1 cellular context compared by ENCODE assay signal in genomic region chr1:171781167-171781875, GRCh38.
TF ChIP-seq lines count a peak whose summit lies in the region.

Gene METTL13, plus strand, starts transcription at chr1:171781660. Its CDS starts 308 bp downstream, at chr1:171781968.

TF ChIP-seq in K562, 482 proteins besides CTCF, POLR2A, EP300 and RAD21 (continued from another document and continues in another):
- TF ChIP-seq ESRRA (IDR thresholded peaks at IDR 0.05; ENCODE audit: borderline replicate concordance, low read depth): peak; percentile 89
- no peak for TF ChIP-seq CBFA2T2 (conservative IDR thresholded peaks at IDR 0.05)
- no peak for TF ChIP-seq FOXA1 (IDR thresholded peaks at IDR 0.05; ENCODE audit: borderline replicate concordance)
- TF ChIP-seq ZNF174 (CRISPR knock-in tag; IDR thresholded peaks at IDR 0.05): no peak
- TF ChIP-seq CHD2 (IDR thresholded peaks at IDR 0.05; ENCODE audit: low read depth, low read length): peak; percentile 82
- TF ChIP-seq GMEB1 (CRISPR knock-in tag; IDR thresholded peaks at IDR 0.05): peak; percentile 72
- no peak for TF ChIP-seq KDM4B (IDR thresholded peaks at IDR 0.05; ENCODE audit: borderline replicate concordance in 2 of 2, low read depth in 1 of 2)
- no peak for TF ChIP-seq ZKSCAN3 (CRISPR knock-in tag; IDR thresholded peaks at IDR 0.05)
- TF ChIP-seq ZNF143 (CRISPR knock-in tag; IDR thresholded peaks at IDR 0.05): no peak
- peak; percentile 92 for TF ChIP-seq LCOR (CRISPR knock-in tag; IDR thresholded peaks at IDR 0.05)
- TF ChIP-seq SIRT6 (IDR thresholded peaks at IDR 0.05; ENCODE audit: low read depth, low read length): no peak
- no peak for TF ChIP-seq COPS2 (conservative IDR thresholded peaks at IDR 0.05)
- no peak; the same call in 1 of the 2 replicates for TF ChIP-seq ZNF644 (tag; IDR thresholded peaks at IDR 0.05; ENCODE audit: low read depth)
- TF ChIP-seq HDAC8 (tag; IDR thresholded peaks at IDR 0.05): no peak
- no peak for TF ChIP-seq SRSF9 (IDR thresholded peaks at IDR 0.05; ENCODE audit: borderline replicate concordance, low read depth, low read length)
- TF ChIP-seq PRMT5 (CRISPR knock-in tag; IDR thresholded peaks at IDR 0.05): no peak
- TF ChIP-seq ZNF134 (CRISPR knock-in tag; conservative IDR thresholded peaks at IDR 0.05): 0 out of 2 replicates have a peak, but pooled peaks have one; percentile 27
- TF ChIP-seq PCBP1 (IDR thresholded peaks at IDR 0.05; ENCODE audit: low read depth, low read length, poor library complexity, severe bottlenecking): no peak
- no peak for TF ChIP-seq RBM15 (IDR thresholded peaks at IDR 0.05; ENCODE audit: insufficient read depth, low read length)
- TF ChIP-seq ZBTB2 (IDR thresholded peaks at IDR 0.05): no peak
- TF ChIP-seq TFAP4 (CRISPR knock-in tag; IDR thresholded peaks at IDR 0.05; ENCODE audit: borderline replicate concordance): peak; percentile 91
- TF ChIP-seq NFIX (CRISPR knock-in tag; IDR thresholded peaks at IDR 0.05; ENCODE audit: low read depth): no peak
- no peak; the same call in 1 of the 2 replicates for TF ChIP-seq TARDBP (IDR thresholded peaks at IDR 0.05)
- TF ChIP-seq TGIF2 (CRISPR knock-in tag; IDR thresholded peaks at IDR 0.05): no peak
- no peak for TF ChIP-seq HNRNPL (IDR thresholded peaks at IDR 0.05; ENCODE audit: low read depth, low read length)
- peak; percentile 92 for TF ChIP-seq GATA2 (CRISPR knock-in tag; IDR thresholded peaks at IDR 0.05)
- TF ChIP-seq ZNF23 (CRISPR knock-in tag; IDR thresholded peaks at IDR 0.05): no peak
- TF ChIP-seq NUFIP1 (IDR thresholded peaks at IDR 0.05; ENCODE audit: partially characterized antibody): no peak
- TF ChIP-seq THRA (IDR thresholded peaks at IDR 0.05): no peak
- no peak for TF ChIP-seq RERE (CRISPR knock-in tag; IDR thresholded peaks at IDR 0.05; ENCODE audit: borderline replicate concordance)
- TF ChIP-seq ZNF699 (CRISPR knock-in tag; IDR thresholded peaks at IDR 0.05; ENCODE audit: insufficient replicate concordance): no peak
- no peak for TF ChIP-seq CBX3 (IDR thresholded peaks at IDR 0.05; ENCODE audit: borderline replicate concordance in 1 of 2, low read length in 2 of 2)
- TF ChIP-seq MCM5 (IDR thresholded peaks at IDR 0.05; ENCODE audit: low read depth): no peak
- TF ChIP-seq ETV6 (IDR thresholded peaks at IDR 0.05; ENCODE audit: borderline replicate concordance in 1 of 2, low read depth in 2 of 2, low read length in 1 of 2): no peak
- TF ChIP-seq ETV6 (CRISPR knock-in tag; IDR thresholded peaks at IDR 0.05; ENCODE audit: borderline replicate concordance): no peak
- TF ChIP-seq PKNOX1 (IDR thresholded peaks at IDR 0.05): peak; percentile 82
- no peak for TF ChIP-seq SMAD2 (IDR thresholded peaks at IDR 0.05; ENCODE audit: low read depth, low read length)
- peak; percentile 59 to 67; a peak in 2 of 4 replicates for TF ChIP-seq SIN3A (IDR thresholded peaks at IDR 0.05; ENCODE audit: borderline replicate concordance in 2 of 2, control insufficient read depth in 1 of 2, low read depth in 2 of 2, low read length in 2 of 2)
- TF ChIP-seq MBD1 (CRISPR knock-in tag; IDR thresholded peaks at IDR 0.05): no peak
- TF ChIP-seq DNMT1 (IDR thresholded peaks at IDR 0.05): no peak
- no peak for TF ChIP-seq NFXL1 (CRISPR knock-in tag; IDR thresholded peaks at IDR 0.05)
- no peak for TF ChIP-seq PTBP1 (IDR thresholded peaks at IDR 0.05; ENCODE audit: low read depth, low read length)
- TF ChIP-seq DMBX1 (CRISPR knock-in tag; IDR thresholded peaks at IDR 0.05; ENCODE audit: borderline replicate concordance): no peak
- TF ChIP-seq POLR2G (IDR thresholded peaks at IDR 0.05; ENCODE audit: low read depth, low read length): peak; percentile 85
- TF ChIP-seq FOXA3 (CRISPR knock-in tag; conservative IDR thresholded peaks at IDR 0.05 in 1 of 2, IDR thresholded peaks at IDR 0.05 in 1 of 2): peak in 1 of 2 experiments; percentile 34; a peak in 1 of 4 replicates
- TF ChIP-seq SRF (CRISPR knock-in tag; IDR thresholded peaks at IDR 0.05): no peak; a peak in 2 of 4 replicates
- no peak; the same call in 1 of the 2 replicates for TF ChIP-seq KAT7 (CRISPR knock-in tag; IDR thresholded peaks at IDR 0.05; ENCODE audit: borderline replicate concordance)
- no peak for TF ChIP-seq ZNF764 (CRISPR knock-in tag; IDR thresholded peaks at IDR 0.05; ENCODE audit: low read depth)
- no peak for TF ChIP-seq KLF10 (CRISPR knock-in tag; IDR thresholded peaks at IDR 0.05)
- TF ChIP-seq MXD1 (CRISPR knock-in tag; IDR thresholded peaks at IDR 0.05; ENCODE audit: borderline replicate concordance, poor library complexity, severe bottlenecking): no peak
- TF ChIP-seq RBM34 (IDR thresholded peaks at IDR 0.05; ENCODE audit: borderline replicate concordance, insufficient read depth, low read length): no peak
- no peak for TF ChIP-seq ATF4 (CRISPR knock-in tag; IDR thresholded peaks at IDR 0.05)
- TF ChIP-seq ZC3H8 (IDR thresholded peaks at IDR 0.05): no peak
- no peak for TF ChIP-seq ZNF449 (CRISPR knock-in tag; IDR thresholded peaks at IDR 0.05)
- peak; percentile 7 for TF ChIP-seq MEIS2 (IDR thresholded peaks at IDR 0.05; ENCODE audit: partially characterized antibody)
- TF ChIP-seq ZNF668 (CRISPR knock-in tag; IDR thresholded peaks at IDR 0.05): no peak
- peak; percentile 21; the same call in 1 of the 2 replicates for TF ChIP-seq TCF7L2 (IDR thresholded peaks at IDR 0.05; ENCODE audit: low read depth, low read length)
- TF ChIP-seq ZNF232 (CRISPR knock-in tag; IDR thresholded peaks at IDR 0.05): no peak
